24 cellular contexts compared by ENCODE assay signal in the genomic region with DNA sequence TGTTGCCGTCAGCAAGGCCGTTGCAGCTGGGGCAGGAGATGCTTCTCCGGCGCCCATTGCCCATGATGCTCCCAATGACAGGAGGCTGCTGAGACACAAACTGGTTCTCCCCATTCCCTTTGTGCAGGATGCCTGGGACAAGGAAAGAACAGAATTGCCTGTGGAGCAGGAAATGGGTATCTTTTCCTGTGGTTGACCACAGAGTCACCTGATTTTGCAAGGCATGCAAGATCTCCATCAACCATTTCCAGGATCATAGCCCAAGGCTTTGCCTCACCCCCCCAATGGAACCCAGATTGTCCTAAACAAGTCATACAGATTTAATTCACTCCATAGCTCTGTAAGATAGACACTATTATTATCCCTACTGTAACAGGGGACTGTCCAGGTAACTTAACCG.
DNase-seq lines count a peak whose midpoint lies in the region; ATAC-seq and TF ChIP-seq lines count a peak whose summit lies in the region.
"Had no signal": no experiment of that assay in that cellular context is flagged by ENCODE, and none has a peak within 500 bp of the region (broad histone marks: within the 10 kb centered on the region; RNA-seq: fewer than 3 reads in every experiment).

No MANE protein-coding gene starts in this region.

- TF ChIP-seq RAD21 in IMR-90 (IDR thresholded peaks at IDR 0.05; ENCODE audit: low read length) = no peak

- H2BK20ac ChIP-seq in IMR-90 (ENCODE audit: low read depth, low read length) = no peak overlapping the region

- H2BK15ac ChIP-seq in IMR-90 (ENCODE audit: low read depth, low read length) = no peak overlapping the region

- TF ChIP-seq CTCF in AG10803 (conservative IDR thresholded peaks at IDR 0.05; ENCODE audit: low read length) (no peak), IMR-90 (conservative IDR thresholded peaks at IDR 0.05; ENCODE audit: low read depth, low read length) (no peak), astrocyte of the cerebellum (IDR thresholded peaks at IDR 0.05; ENCODE audit: low read depth, low read length, missing control alignments) (no peak), OCI-LY7 (conservative IDR thresholded peaks at IDR 0.05; ENCODE audit: low read length) (no peak)

- no TSS peak for BruUV-seq in IMR-90 (replicated peaks; lab: Mats Ljungman, UMichigan)
- BruUV-seq in OCI-LY7 (replicated peaks; lab: Mats Ljungman, UMichigan) = no TSS peak

- H2AFZ ChIP-seq in IMR-90 (replicated peaks; ENCODE audit: low read length, poor library complexity) (no peak overlapping the region), OCI-LY7 (ENCODE audit: low read length) (no peak overlapping the region)

- POLR2A ChIA-PET in IMR-90 (lab: Charles Lee; ENCODE audit: unreplicated experiment) (no interaction called here), OCI-LY7 (lab: Charles Lee) (no interaction called here)

- no peak overlapping the region for H3K18ac ChIP-seq in IMR-90 (ENCODE audit: low read depth, low read length)

- no peak for TF ChIP-seq POLR2A in IMR-90 (IDR thresholded peaks at IDR 0.05; ENCODE audit: low read depth, low read length)

- WGBS in IMR-90 (ENCODE audit: extremely low coverage in 2 of 2, insufficient read length in 1 of 2), 2 experiments = 100% methylated on average over 1 of the region's 5 CpGs; no CpG with 5 or more reads in 1 of the 2 experiments

- H3K9me3 ChIP-seq in IMR-90 (ENCODE audit: control insufficient read depth, insufficient read depth, low read length) = no peaks in the 10 kb centered on the region
- H3K9me3 ChIP-seq in OCI-LY7 (ENCODE audit: low read length) = no peaks in the 10 kb centered on the region
- H3K9me3 ChIP-seq: A549, BE2C, MG63 had no signal

- H3K4me2 ChIP-seq in IMR-90 (ENCODE audit: low read depth, low read length) = no peak overlapping the region
- H3K4me2 ChIP-seq in OCI-LY7 (ENCODE audit: low read length) = no peak overlapping the region
- H3K4me2 ChIP-seq: A549 had no signal

- peak; percentile 11 for DNase-seq in AG10803 (ENCODE audit: low read depth)
- DNase-seq in IMR-90 = peak; percentile 13
- peak; percentile 42 for DNase-seq in astrocyte of the cerebellum (ENCODE audit: low read depth)
- peak; percentile 32 for DNase-seq in glomerular visceral epithelial cell (ENCODE audit: extremely low spot score)
- no peak for DNase-seq in OCI-LY7 (ENCODE audit: low spot score)
- DNase-seq in NCI-H187 (lab: John Stamatoyannopoulos, UW) = no peak
- DNase-seq in D341Med (ENCODE audit: low spot score) = no peak
- no peak for DNase-seq in amygdala (lab: John Stamatoyannopoulos, UW)
- DNase-seq: BE2C, DND-41, Kasumi-1, MG63, NCI-H1417, NCI-H187 treated with DMSO at 0.1 percent for 48 hours, NCI-H226, NCI-H510A treated with DMSO at 0.1 percent for 48 hours, NCI-H774, OCI-M1, RPMI8226, SHP77 treated with DMSO at 0.1 percent for 48 hours, SW 1271 had no signal

- no peak overlapping the region for H3K56ac ChIP-seq in IMR-90 (ENCODE audit: extremely low read depth, insufficient read depth, low read length)

- H2BK5ac ChIP-seq in IMR-90 (ENCODE audit: low read depth, low read length, poor library complexity, severe bottlenecking) = no peak overlapping the region

- no peaks in the 10 kb centered on the region for H3K79me1 ChIP-seq in IMR-90 (ENCODE audit: low read depth in 1 of 2, low read length in 2 of 2)

- in situ Hi-C loops in IMR-90 (cut with MboI; ENCODE audit: low sequenced_read_pairs) = no loop called here
- in situ Hi-C loops in astrocyte of the cerebellum (cut with HindIII; ENCODE audit: low sequenced_read_pairs) = no loop called here

- ATAC-seq in IMR-90 (ENCODE audit: low read depth) = no peak
- ATAC-seq: A549, HCT116 had no signal

- H3K36me3 ChIP-seq in IMR-90 (ENCODE audit: control insufficient read depth, insufficient read depth, low read length) (peaks cover 12% of the 10 kb centered on the region), OCI-LY7 (ENCODE audit: insufficient read depth, low read length) (no peaks in the 10 kb centered on the region)
- H3K36me3 ChIP-seq: MG63 had no signal

- H3K4me1 ChIP-seq in IMR-90 (ENCODE audit: control insufficient read depth, insufficient read depth, low read length) (no peaks in the 10 kb centered on the region), OCI-LY7 (ENCODE audit: insufficient read depth, low read length, poor library complexity, severe bottlenecking) (no peaks in the 10 kb centered on the region)
- H3K4me1 ChIP-seq: A549 had no signal

- no peak overlapping the region for H3K23ac ChIP-seq in IMR-90 (ENCODE audit: low read depth, low read length)

- no peak overlapping the region for H3K4ac ChIP-seq in IMR-90 (ENCODE audit: low read depth, low read length)

- no peaks in the 10 kb centered on the region for H3K27me3 ChIP-seq in IMR-90 (ENCODE audit: control insufficient read depth, insufficient read depth, low read length)
- H3K27me3 ChIP-seq: BE2C, MG63 had no signal

- H3K4me3 ChIP-seq in AG10803 (ENCODE audit: low read length) (no peak overlapping the region), IMR-90 (ENCODE audit: insufficient read depth, low read depth, low read length) (no peak overlapping the region), astrocyte of the cerebellum (ENCODE audit: low read depth, low read length) (no peak overlapping the region), OCI-LY7 (ENCODE audit: low read depth, low read length, poor library complexity, severe bottlenecking) (no peak overlapping the region)
- H3K4me3 ChIP-seq: A549, MG63, SK-N-MC had no signal

- intact Hi-C loops in IMR-90 (cut with micrococcal nuclease) = no loop called here
- intact Hi-C loops in OCI-LY7 (cut with micrococcal nuclease; ENCODE audit: unreplicated experiment) = no loop called here

- H2AK5ac ChIP-seq in IMR-90 (ENCODE audit: low read depth, low read length) = no peak overlapping the region

- H4K8ac ChIP-seq in IMR-90 (ENCODE audit: low read depth in 2 of 2, low read length in 2 of 2) = no peak overlapping the region

- H4K91ac ChIP-seq in IMR-90 (ENCODE audit: insufficient read depth, low read depth, low read length) = no peak overlapping the region

- H2AK9ac ChIP-seq in IMR-90 (replicated peaks; ENCODE audit: low read depth, low read length, poor library complexity) = no peak overlapping the region

- H3K9me1 ChIP-seq in IMR-90 (ENCODE audit: insufficient read depth, low read length) = no peaks in the 10 kb centered on the region

- no peak overlapping the region for H2BK120ac ChIP-seq in IMR-90 (ENCODE audit: low read depth, low read length)

- CTCF ChIA-PET in IMR-90 (lab: Yijun Ruan, JAX) = interaction anchor here (1.4 kb wide), 1 partner anchor 10 kb away, joined by 4 read pairs; no protein-coding TSS in a partner anchor
- CTCF ChIA-PET in OCI-LY7 (lab: Charles Lee; ENCODE audit: unreplicated experiment) = no interaction called here

- H4K20me1 ChIP-seq in IMR-90 (ENCODE audit: insufficient read depth, low read length) (no peaks in the 10 kb centered on the region), OCI-LY7 (ENCODE audit: insufficient read depth, low read length) (no peaks in the 10 kb centered on the region)

- H3K27ac ChIP-seq in IMR-90 (ENCODE audit: insufficient read depth, low read length) (no peak overlapping the region), OCI-LY7 (ENCODE audit: low read depth, low read length, poor library complexity, severe bottlenecking) (no peak overlapping the region)
- H3K27ac ChIP-seq: A549, SK-N-MC had no signal

- H3K9me2 ChIP-seq in OCI-LY7 (ENCODE audit: insufficient read depth, low read length) = no peaks in the 10 kb centered on the region

- no peaks in the 10 kb centered on the region for H3K79me2 ChIP-seq in OCI-LY7 (ENCODE audit: insufficient read depth, low read depth, low read length)

- H3K14ac ChIP-seq in IMR-90 (replicated peaks; ENCODE audit: low read depth, low read length) = no peak overlapping the region

- dilution Hi-C loops in IMR-90 (cut with HindIII; ENCODE audit: low sequenced_read_pairs, unreplicated experiment) = no loop called here

- no peak overlapping the region for H4K5ac ChIP-seq in IMR-90 (ENCODE audit: low read depth, low read length)

- no peak overlapping the region for H3K9ac ChIP-seq in IMR-90 (ENCODE audit: low read depth, low read length)

TF ChIP-seq in IMR-90, 13 proteins besides CTCF, POLR2A, EP300 and RAD21:
- no peak for TF ChIP-seq USF2 (IDR thresholded peaks at IDR 0.05; ENCODE audit: low read depth, low read length)
- TF ChIP-seq CHD1 (IDR thresholded peaks at IDR 0.05; ENCODE audit: low read depth, low read length) = no peak
- TF ChIP-seq ELK1 (IDR thresholded peaks at IDR 0.05; ENCODE audit: borderline replicate concordance, low read depth, low read length) = no peak
- no peak for TF ChIP-seq RFX5 (IDR thresholded peaks at IDR 0.05; ENCODE audit: low read depth, low read length)
- TF ChIP-seq SMC3 (IDR thresholded peaks at IDR 0.05; ENCODE audit: low read depth, low read length) = no peak
- TF ChIP-seq MAFK (IDR thresholded peaks at IDR 0.05; ENCODE audit: low read depth, low read length) = no peak
- no peak for TF ChIP-seq FOS (IDR thresholded peaks at IDR 0.05; ENCODE audit: low read depth, low read length)
- no peak for TF ChIP-seq BHLHE40 (IDR thresholded peaks at IDR 0.05; ENCODE audit: low read depth, low read length)
- no peak for TF ChIP-seq RCOR1 (IDR thresholded peaks at IDR 0.05; ENCODE audit: insufficient replicate concordance, low read length)

Comparison
In these comparisons a context has a peak if more than half of its experiments do, and no peak if none do; other contexts are left out.
1. DNase-seq: peak in AG10803 (single experiment), IMR-90 (single experiment), astrocyte of the cerebellum (single experiment) and glomerular visceral epithelial cell (single experiment); none in OCI-LY7 (single experiment), NCI-H187 (0 of 2), D341Med (single experiment) and amygdala (0 of 56).